ENCODE assay signal across 10 cellular contexts in the genomic region with DNA sequence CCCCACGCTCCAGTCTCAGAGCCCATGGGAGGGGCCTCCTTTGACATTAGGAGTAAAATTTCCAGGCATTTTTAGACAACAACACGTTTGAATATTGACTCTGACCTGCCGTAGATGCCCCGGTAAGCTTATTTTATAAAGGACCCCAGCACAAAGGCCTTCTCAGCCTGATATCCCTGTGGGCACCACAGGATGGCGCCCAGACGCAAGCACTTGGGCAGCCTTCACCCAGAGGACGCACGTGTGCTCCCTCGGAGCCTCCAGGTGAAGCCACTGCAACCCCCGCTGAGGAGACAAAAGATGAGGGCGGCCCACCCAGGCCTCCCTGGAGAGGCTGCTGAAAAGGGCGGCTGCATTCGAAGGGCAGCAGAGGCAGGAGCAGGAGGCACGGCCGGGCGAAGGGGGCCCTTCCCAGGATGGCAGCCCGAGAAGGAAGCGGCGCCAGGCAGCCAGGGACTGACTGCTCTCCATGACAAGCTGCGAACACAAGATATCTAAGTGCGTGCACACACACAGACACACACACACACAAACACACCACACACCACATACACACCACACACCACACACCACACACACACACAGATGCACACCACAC. TPM values are rescaled to one million over a fixed set of nuclear protein-coding genes. Genes with fewer than 3 reads are reported as not detected.
A peak's percentile ranks its signal among the peaks of the same experiment; 100 is the strongest.
DNase-seq lines count a peak whose midpoint lies in the region; ATAC-seq and TF ChIP-seq lines count a peak whose summit lies in the region.
"Had no signal": no experiment of that assay in that cellular context is flagged by ENCODE, and none has a peak within 500 bp of the region (broad histone marks: within the 10 kb centered on the region; RNA-seq: fewer than 3 reads in every experiment).

No MANE protein-coding gene starts in this region.

- peaks cover 7% of the 10 kb centered on the region for H3K9me1 ChIP-seq in IMR-90 (ENCODE audit: insufficient read depth, low read length)

- H2BK120ac ChIP-seq in IMR-90 (ENCODE audit: low read depth, low read length): no peak overlapping the region

- in situ Hi-C loops in IMR-90 (cut with MboI; ENCODE audit: low sequenced_read_pairs) (loop anchor here (25.0 kb wide), 1 partner anchor 701 kb away; a partner anchor contains a TSS), brain microvascular endothelial cell (cut with HindIII; ENCODE audit: low pct_ligation_motif_present, low sequenced_read_pairs) (no loop called here)

- peak; percentile 38 for TF ChIP-seq CTCF in IMR-90 (conservative IDR thresholded peaks at IDR 0.05; ENCODE audit: low read depth, low read length)
- TF ChIP-seq CTCF in brain microvascular endothelial cell (IDR thresholded peaks at IDR 0.05; ENCODE audit: low read depth, low read length, missing control alignments): peak; percentile 64
- TF ChIP-seq CTCF in mucosa of descending colon (IDR thresholded peaks at IDR 0.05): peak; percentile 22
- peak; percentile 10 to 62 (median 50) for TF ChIP-seq CTCF in upper lobe of left lung (IDR thresholded peaks at IDR 0.05)
- TF ChIP-seq CTCF in coronary artery (IDR thresholded peaks at IDR 0.05): no peak

- H3K9ac ChIP-seq in IMR-90 (ENCODE audit: low read depth, low read length): no peak overlapping the region

- H2BK15ac ChIP-seq in IMR-90 (ENCODE audit: low read depth, low read length): no peak overlapping the region

- no peak overlapping the region for H3K14ac ChIP-seq in IMR-90 (replicated peaks; ENCODE audit: low read depth, low read length)

- no peak overlapping the region for H3K4me2 ChIP-seq in IMR-90 (ENCODE audit: low read depth, low read length)

- H2AK9ac ChIP-seq in IMR-90 (replicated peaks; ENCODE audit: low read depth, low read length, poor library complexity): no peak overlapping the region

- no TSS peak for BruUV-seq in IMR-90 (replicated peaks; lab: Mats Ljungman, UMichigan)

- peak; percentile 36; the same call in 1 of the 2 replicates for TF ChIP-seq RAD21 in IMR-90 (IDR thresholded peaks at IDR 0.05; ENCODE audit: low read length)

- H2BK20ac ChIP-seq in IMR-90 (ENCODE audit: low read depth, low read length): no peak overlapping the region

- dilution Hi-C loops in IMR-90 (cut with HindIII; ENCODE audit: low sequenced_read_pairs, unreplicated experiment): no loop called here

- no peak overlapping the region for H3K4ac ChIP-seq in IMR-90 (ENCODE audit: low read depth, low read length)

- H3K4me1 ChIP-seq in IMR-90 (ENCODE audit: control insufficient read depth, insufficient read depth, low read length): no peaks in the 10 kb centered on the region
- H3K4me1 ChIP-seq in mucosa of descending colon (ENCODE audit: low read depth): no peaks in the 10 kb centered on the region
- H3K4me1 ChIP-seq in upper lobe of left lung: peaks cover 0 to 13% (median 2%) of the 10 kb centered on the region in 4 donors

- DNase-seq in COR-L47 (lab: John Stamatoyannopoulos, UW) (peak; percentile 91), IMR-90 (no peak), T-helper 2 cell (peak in 4 of 5 experiments; percentile 14 to 37 (median 16)), brain microvascular endothelial cell (peak; percentile 18), mucosa of descending colon (peak in 1 of 3 donors; percentile 48), upper lobe of left lung (peak in 1 of 2 donors; percentile 66), NCI-H446 (lab: John Stamatoyannopoulos, UW) (no peak), coronary artery (ENCODE audit: low spot score) (no peak)

- H4K5ac ChIP-seq in IMR-90 (ENCODE audit: low read depth, low read length): no peak overlapping the region

- H3K27ac ChIP-seq in IMR-90 (ENCODE audit: insufficient read depth, low read length) (no peak overlapping the region), brain microvascular endothelial cell (no peak overlapping the region), upper lobe of left lung (no peak overlapping the region), coronary artery (no peak overlapping the region)
- H3K27ac ChIP-seq: SJCRH30 had no signal

- H3K4me3 ChIP-seq in IMR-90 (ENCODE audit: insufficient read depth, low read depth, low read length) (no peak overlapping the region), brain microvascular endothelial cell (ENCODE audit: low read depth, low read length) (no peak overlapping the region), mucosa of descending colon (no peak overlapping the region), upper lobe of left lung (no peak overlapping the region), coronary artery (no peak overlapping the region)
- H3K4me3 ChIP-seq: SJCRH30 had no signal

- intact Hi-C loops in IMR-90 (cut with micrococcal nuclease) (no loop called here), mucosa of descending colon (cut with DNase I, micrococcal nuclease) (loop anchor here in 1 of 2 donors (10.0 kb wide), 1 partner anchor 238 kb away; no protein-coding TSS in a partner anchor)

- no peak overlapping the region for H3K56ac ChIP-seq in IMR-90 (ENCODE audit: extremely low read depth, insufficient read depth, low read length)

- H2BK5ac ChIP-seq in IMR-90 (ENCODE audit: low read depth, low read length, poor library complexity, severe bottlenecking): peak overlapping the region; percentile 70

- POLR2A ChIA-PET in IMR-90 (lab: Charles Lee; ENCODE audit: unreplicated experiment): no interaction called here

- H3K23ac ChIP-seq in IMR-90 (ENCODE audit: low read depth, low read length): no peak overlapping the region

- H3K36me3 ChIP-seq in IMR-90 (ENCODE audit: control insufficient read depth, insufficient read depth, low read length) (no peaks in the 10 kb centered on the region), brain microvascular endothelial cell (replicated peaks) (no peaks in the 10 kb centered on the region), mucosa of descending colon (ENCODE audit: low read depth) (no peaks in the 10 kb centered on the region), upper lobe of left lung (no peaks in the 10 kb centered on the region)
- H3K36me3 ChIP-seq: SJCRH30 had no signal

- no peak for TF ChIP-seq EP300 in upper lobe of left lung (IDR thresholded peaks at IDR 0.05)

- H3K79me1 ChIP-seq in IMR-90 (ENCODE audit: low read depth in 1 of 2, low read length in 2 of 2): no peaks in the 10 kb centered on the region

- no peak overlapping the region for H4K8ac ChIP-seq in IMR-90 (ENCODE audit: low read depth in 2 of 2, low read length in 2 of 2)

- H3K18ac ChIP-seq in IMR-90 (ENCODE audit: low read depth, low read length): no peak overlapping the region

- H4K20me1 ChIP-seq in IMR-90 (ENCODE audit: insufficient read depth, low read length): 0 out of 2 replicates have a peak, but pooled peaks cover 8% of the 10 kb centered on the region

- H3K9me3 ChIP-seq in IMR-90 (ENCODE audit: control insufficient read depth, insufficient read depth, low read length): no peaks in the 10 kb centered on the region
- no peaks in the 10 kb centered on the region for H3K9me3 ChIP-seq in mucosa of descending colon
- no peaks in the 10 kb centered on the region for H3K9me3 ChIP-seq in upper lobe of left lung
- H3K9me3 ChIP-seq: SJCRH30 had no signal

- CTCF ChIA-PET in IMR-90 (lab: Yijun Ruan, JAX): interaction anchor here (1.5 kb wide), 1 partner anchor 234 kb away, joined by 5 read pairs; no protein-coding TSS in a partner anchor

- no peak overlapping the region for H2AK5ac ChIP-seq in IMR-90 (ENCODE audit: low read depth, low read length)

- no peak overlapping the region for H4K91ac ChIP-seq in IMR-90 (ENCODE audit: insufficient read depth, low read depth, low read length)

- ATAC-seq in IMR-90 (ENCODE audit: low read depth) (peak; percentile 34; the same call in 1 of the 2 replicates), mucosa of descending colon (peak; percentile 71), upper lobe of left lung (ENCODE audit: low FRiP score in 2 of 2) (no peak)

- 55% methylated on average over 10 of the region's 21 CpGs; no CpG with 5 or more reads in 1 of the 2 experiments for WGBS in IMR-90 (ENCODE audit: extremely low coverage in 2 of 2, insufficient read length in 1 of 2), 2 experiments
- 18 to 29% methylated on average over 14 to 15 of the region's 21 CpGs for WGBS in upper lobe of left lung, 2 donors

- H3K27me3 ChIP-seq in IMR-90 (ENCODE audit: control insufficient read depth, insufficient read depth, low read length) (peaks cover 39% of the 10 kb centered on the region), brain microvascular endothelial cell (replicated peaks) (peaks cover 14% of the 10 kb centered on the region), upper lobe of left lung (no peaks in the 10 kb centered on the region)

- TF ChIP-seq POLR2A in IMR-90 (IDR thresholded peaks at IDR 0.05; ENCODE audit: low read depth, low read length) (no peak), upper lobe of left lung (IDR thresholded peaks at IDR 0.05) (no peak)

- H2AFZ ChIP-seq in IMR-90 (replicated peaks; ENCODE audit: low read length, poor library complexity): no peak overlapping the region

TF ChIP-seq in IMR-90, 13 proteins besides CTCF, POLR2A, EP300 and RAD21:
- TF ChIP-seq SMC3 (IDR thresholded peaks at IDR 0.05; ENCODE audit: low read depth, low read length) (peak; percentile 23; the same call in 1 of the 2 replicates), MXI1 (IDR thresholded peaks at IDR 0.05; ENCODE audit: borderline replicate concordance, low read depth, low read length) (no peak)
TF ChIP-seq in IMR-90: peak in this region for 1.

RNA-seq across cellular contexts. Expression of a gene that starts 15.2 kb away (rescaled TPM):
- total RNA-seq in IMR-90 (2012; rRNA removed) (not detected in 2 replicates), mucosa of descending colon (under 1 TPM in 1 of 3 donors, not detected in 2; 0.17 TPM), upper lobe of left lung (not detected)
- polyA plus RNA-seq in IMR-90 (2012; rRNA removed): 0.06 and 0.10 TPM in 2 replicates
- polyA plus RNA-seq in IMR-90 (2012; cell fraction: cytosol; rRNA removed): 0.03 TPM in 1 of 2 replicates, not detected in the other
- polyA plus RNA-seq in IMR-90 (2012; cell fraction: nucleus; rRNA removed; ENCODE audit: low replicate concordance): 0.08 TPM in 1 of 2 replicates, not detected in the other
- total RNA-seq: pulmonary artery endothelial cell, SJCRH30 had no signal

RNA-seq across cellular contexts. Expression of a gene that starts 25.8 kb away (rescaled TPM):
- total RNA-seq in IMR-90 (2012; rRNA removed): not detected in 2 replicates
- polyA plus RNA-seq in IMR-90 (2012; rRNA removed): not detected in 2 replicates
- polyA plus RNA-seq in IMR-90 (2012; cell fraction: cytosol; rRNA removed): not detected in 2 replicates
- polyA plus RNA-seq in IMR-90 (2012; cell fraction: nucleus; rRNA removed; ENCODE audit: low replicate concordance): not detected in 2 replicates
- total RNA-seq in mucosa of descending colon: not detected
- under 1 TPM in 1 of 6 donors, not detected in 5; 0.67 TPM for total RNA-seq in upper lobe of left lung
- total RNA-seq: pulmonary artery endothelial cell, SJCRH30 had no signal

RNA-seq across cellular contexts. Expression of a gene that starts 47.6 kb away (rescaled TPM):
- total RNA-seq in IMR-90 (2012; rRNA removed) (2.3 and 5.0 TPM in 2 replicates), mucosa of descending colon (10 to 100 TPM in 2 of 3 donors, 1 to 10 TPM in 1; 7.6 to 27.6 (median 12.1) TPM), upper lobe of left lung (10 to 100 TPM in 2 of 6 donors, 1 to 10 TPM in 3, not detected in 1; 7.0 to 24.4 (median 8.4) TPM)
- polyA plus RNA-seq in IMR-90 (2012; rRNA removed): 17.5 and 21.8 TPM in 2 replicates
- polyA plus RNA-seq in IMR-90 (2012; cell fraction: cytosol; rRNA removed): 20.6 and 23.2 TPM in 2 replicates
- 4.8 and 6.4 TPM in 2 replicates for polyA plus RNA-seq in IMR-90 (2012; cell fraction: nucleus; rRNA removed; ENCODE audit: low replicate concordance)

Comparison
In these comparisons a context has a peak if more than half of its experiments do, and no peak if none do; other contexts are left out.
1. DNase-seq: peak in COR-L47 (single experiment), T-helper 2 cell (4 of 5) and brain microvascular endothelial cell (single experiment); none in IMR-90 (single experiment), NCI-H446 (0 of 2) and coronary artery (single experiment).
2. ATAC-seq: peak in IMR-90 (single experiment) and mucosa of descending colon (single experiment); none in upper lobe of left lung (0 of 2).